1 cellular context compared by ENCODE assay signal in genomic region chr13:107339209-107339608, GRCh38.
TF ChIP-seq lines count a peak whose summit lies in the region.

No MANE protein-coding gene starts in this region.

TF ChIP-seq in GM23338, 12 proteins besides CTCF, POLR2A, EP300 and RAD21 (continued from another document):
- TF ChIP-seq, protein P1, sequence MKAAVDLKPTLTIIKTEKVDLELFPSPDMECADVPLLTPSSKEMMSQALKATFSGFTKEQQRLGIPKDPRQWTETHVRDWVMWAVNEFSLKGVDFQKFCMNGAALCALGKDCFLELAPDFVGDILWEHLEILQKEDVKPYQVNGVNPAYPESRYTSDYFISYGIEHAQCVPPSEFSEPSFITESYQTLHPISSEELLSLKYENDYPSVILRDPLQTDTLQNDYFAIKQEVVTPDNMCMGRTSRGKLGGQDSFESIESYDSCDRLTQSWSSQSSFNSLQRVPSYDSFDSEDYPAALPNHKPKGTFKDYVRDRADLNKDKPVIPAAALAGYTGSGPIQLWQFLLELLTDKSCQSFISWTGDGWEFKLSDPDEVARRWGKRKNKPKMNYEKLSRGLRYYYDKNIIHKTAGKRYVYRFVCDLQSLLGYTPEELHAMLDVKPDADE (IDR thresholded peaks at IDR 0.05), result no peak
- TF ChIP-seq NANOG (IDR thresholded peaks at IDR 0.05; ENCODE audit: borderline replicate concordance) (no peak), ZNF331 (CRISPR knock-in tag; IDR thresholded peaks at IDR 0.05; ENCODE audit: low read depth) (no peak), POLR2AphosphoS5 (IDR thresholded peaks at IDR 0.05; ENCODE audit: low read depth) (no peak), JUNB (IDR thresholded peaks at IDR 0.05; ENCODE audit: unreplicated experiment) (no peak), STAT1 (IDR thresholded peaks at IDR 0.05; ENCODE audit: unreplicated experiment) (no peak)
- TF ChIP-seq, protein P2, sequence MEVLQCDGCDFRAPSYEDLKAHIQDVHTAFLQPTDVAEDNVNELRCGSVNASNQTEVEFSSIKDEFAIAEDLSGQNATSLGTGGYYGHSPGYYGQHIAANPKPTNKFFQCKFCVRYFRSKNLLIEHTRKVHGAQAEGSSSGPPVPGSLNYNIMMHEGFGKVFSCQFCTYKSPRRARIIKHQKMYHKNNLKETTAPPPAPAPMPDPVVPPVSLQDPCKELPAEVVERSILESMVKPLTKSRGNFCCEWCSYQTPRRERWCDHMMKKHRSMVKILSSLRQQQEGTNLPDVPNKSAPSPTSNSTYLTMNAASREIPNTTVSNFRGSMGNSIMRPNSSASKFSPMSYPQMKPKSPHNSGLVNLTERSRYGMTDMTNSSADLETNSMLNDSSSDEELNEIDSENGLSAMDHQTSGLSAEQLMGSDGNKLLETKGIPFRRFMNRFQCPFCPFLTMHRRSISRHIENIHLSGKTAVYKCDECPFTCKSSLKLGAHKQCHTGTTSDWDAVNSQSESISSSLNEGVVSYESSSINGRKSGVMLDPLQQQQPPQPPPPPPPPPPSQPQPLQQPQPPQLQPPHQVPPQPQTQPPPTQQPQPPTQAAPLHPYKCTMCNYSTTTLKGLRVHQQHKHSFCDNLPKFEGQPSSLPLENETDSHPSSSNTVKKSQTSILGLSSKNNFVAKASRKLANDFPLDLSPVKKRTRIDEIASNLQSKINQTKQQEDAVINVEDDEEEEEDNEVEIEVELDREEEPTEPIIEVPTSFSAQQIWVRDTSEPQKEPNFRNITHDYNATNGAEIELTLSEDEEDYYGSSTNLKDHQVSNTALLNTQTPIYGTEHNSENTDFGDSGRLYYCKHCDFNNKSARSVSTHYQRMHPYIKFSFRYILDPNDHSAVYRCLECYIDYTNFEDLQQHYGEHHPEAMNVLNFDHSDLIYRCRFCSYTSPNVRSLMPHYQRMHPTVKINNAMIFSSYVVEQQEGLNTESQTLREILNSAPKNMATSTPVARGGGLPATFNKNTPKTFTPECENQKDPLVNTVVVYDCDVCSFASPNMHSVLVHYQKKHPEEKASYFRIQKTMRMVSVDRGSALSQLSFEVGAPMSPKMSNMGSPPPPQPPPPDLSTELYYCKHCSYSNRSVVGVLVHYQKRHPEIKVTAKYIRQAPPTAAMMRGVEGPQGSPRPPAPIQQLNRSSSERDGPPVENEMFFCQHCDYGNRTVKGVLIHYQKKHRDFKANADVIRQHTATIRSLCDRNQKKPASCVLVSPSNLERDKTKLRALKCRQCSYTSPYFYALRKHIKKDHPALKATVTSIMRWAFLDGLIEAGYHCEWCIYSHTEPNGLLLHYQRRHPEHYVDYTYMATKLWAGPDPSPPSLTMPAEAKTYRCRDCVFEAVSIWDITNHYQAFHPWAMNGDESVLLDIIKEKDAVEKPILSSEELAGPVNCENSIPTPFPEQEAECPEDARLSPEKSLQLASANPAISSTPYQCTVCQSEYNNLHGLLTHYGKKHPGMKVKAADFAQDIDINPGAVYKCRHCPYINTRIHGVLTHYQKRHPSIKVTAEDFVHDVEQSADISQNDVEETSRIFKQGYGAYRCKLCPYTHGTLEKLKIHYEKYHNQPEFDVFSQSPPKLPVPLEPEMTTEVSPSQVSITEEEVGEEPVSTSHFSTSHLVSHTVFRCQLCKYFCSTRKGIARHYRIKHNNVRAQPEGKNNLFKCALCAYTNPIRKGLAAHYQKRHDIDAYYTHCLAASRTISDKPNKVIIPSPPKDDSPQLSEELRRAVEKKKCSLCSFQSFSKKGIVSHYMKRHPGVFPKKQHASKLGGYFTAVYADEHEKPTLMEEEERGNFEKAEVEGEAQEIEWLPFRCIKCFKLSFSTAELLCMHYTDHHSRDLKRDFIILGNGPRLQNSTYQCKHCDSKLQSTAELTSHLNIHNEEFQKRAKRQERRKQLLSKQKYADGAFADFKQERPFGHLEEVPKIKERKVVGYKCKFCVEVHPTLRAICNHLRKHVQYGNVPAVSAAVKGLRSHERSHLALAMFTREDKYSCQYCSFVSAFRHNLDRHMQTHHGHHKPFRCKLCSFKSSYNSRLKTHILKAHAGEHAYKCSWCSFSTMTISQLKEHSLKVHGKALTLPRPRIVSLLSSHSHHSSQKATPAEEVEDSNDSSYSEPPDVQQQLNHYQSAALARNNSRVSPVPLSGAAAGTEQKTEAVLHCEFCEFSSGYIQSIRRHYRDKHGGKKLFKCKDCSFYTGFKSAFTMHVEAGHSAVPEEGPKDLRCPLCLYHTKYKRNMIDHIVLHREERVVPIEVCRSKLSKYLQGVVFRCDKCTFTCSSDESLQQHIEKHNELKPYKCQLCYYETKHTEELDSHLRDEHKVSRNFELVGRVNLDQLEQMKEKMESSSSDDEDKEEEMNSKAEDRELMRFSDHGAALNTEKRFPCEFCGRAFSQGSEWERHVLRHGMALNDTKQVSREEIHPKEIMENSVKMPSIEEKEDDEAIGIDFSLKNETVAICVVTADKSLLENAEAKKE (CRISPR knock-in tag; IDR thresholded peaks at IDR 0.05), result no peak
